Comparison of ENCODE assay signal across 10 cellular contexts in the genomic region with DNA sequence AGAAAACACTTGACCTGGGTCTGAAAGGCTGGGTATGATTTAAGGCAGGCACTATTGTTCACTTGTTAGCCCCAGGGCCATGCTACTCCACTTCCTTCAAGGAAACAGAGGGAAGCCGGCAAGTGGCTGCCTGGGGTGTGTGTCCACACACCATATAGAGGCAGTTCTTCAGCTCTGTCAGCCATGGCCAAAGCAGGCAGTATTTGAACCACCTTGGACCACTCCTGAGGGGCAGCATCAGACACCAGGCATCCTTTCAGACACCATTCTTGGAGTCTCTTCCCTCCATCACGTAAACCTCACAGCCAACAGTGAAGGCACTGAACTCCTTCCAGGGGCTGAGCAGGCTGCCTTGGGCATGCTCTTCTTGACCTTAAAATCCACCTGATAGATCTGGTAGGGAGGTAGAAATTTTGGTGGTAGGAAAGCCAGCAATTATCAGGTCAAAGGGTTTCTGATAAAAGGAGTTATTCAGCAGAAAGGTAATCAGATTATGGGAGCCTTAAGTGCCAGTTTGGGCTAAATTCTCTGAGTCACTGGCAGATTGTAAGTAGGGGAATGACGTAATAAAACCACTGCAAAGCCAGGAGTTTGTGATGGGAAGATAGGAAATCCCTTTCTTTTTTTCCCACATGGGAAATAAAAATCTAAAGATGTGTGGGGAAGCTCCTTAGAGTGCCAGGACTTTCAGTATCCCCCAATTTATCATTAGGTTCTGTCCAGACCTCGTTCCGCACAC. TPM values are rescaled to one million over a fixed set of nuclear protein-coding genes. Genes with fewer than 3 reads are reported as not detected.
DNase-seq lines count a peak whose midpoint lies in the region; TF ChIP-seq lines count a peak whose summit lies in the region.
"Had no signal": no experiment of that assay in that cellular context is flagged by ENCODE, and none has a peak within 500 bp of the region (broad histone marks: within the 10 kb centered on the region; RNA-seq: fewer than 3 reads in every experiment).

No MANE protein-coding gene starts in this region.

- H3K9me3 ChIP-seq in suprapubic skin: no peaks in the 10 kb centered on the region
- H3K9me3 ChIP-seq: HAP-1 had no signal

- intact Hi-C loops in activated CD4-positive, alpha-beta T cell treated with anti-CD3 and anti-CD28 coated beads, Interleukin-2, amount 10 ng/mL, durations not matched to agents 24 days and 14 days (cut with micrococcal nuclease): loop anchor here (10.0 kb wide), 1 partner anchor 1128 kb away; no protein-coding TSS in a partner anchor
- intact Hi-C loops in activated T-helper 2 cell treated with anti-CD3 and anti-CD28 coated beads, Interferon-gamma antibody, Interleukin-2, Interleukin-4, amounts not matched to agents 10 μg/mL and 5 μg/mL and 100 μg/mL, durations not matched to agents 14 hours and 24 hours and 36 hours (cut with micrococcal nuclease): loop anchor here (5.0 kb wide), 1 partner anchor 339 kb away; no protein-coding TSS in a partner anchor

- H3K27ac ChIP-seq in suprapubic skin: peak overlapping the region; percentile 59
- H3K27ac ChIP-seq: C4-2B had no signal

- DNase-seq in activated CD4-positive, alpha-beta T cell treated with anti-CD3 and anti-CD28 coated beads, Interleukin-2, amount 10 ng/mL, durations not matched to agents 24 days and 14 days: no peak
- DNase-seq in activated CD4-positive, alpha-beta T cell treated with anti-CD3 and anti-CD28 coated beads, Interleukin-2, amount 50 U/mL, for 4 hours: no peak
- no peak for DNase-seq in activated T-helper 2 cell treated with anti-CD3 and anti-CD28 coated beads, Interferon-gamma antibody, Interleukin-2, Interleukin-4, amounts not matched to agents 10 μg/mL and 5 μg/mL and 100 μg/mL, durations not matched to agents 14 hours and 24 hours and 36 hours (ENCODE audit: low spot score)
- peak; percentile 75 for DNase-seq in iris pigment epithelial cell (ENCODE audit: low read depth)
- DNase-seq in suprapubic skin (ENCODE audit: low spot score in 2 of 2): no peak
- no peak for DNase-seq in occipital lobe (lab: John Stamatoyannopoulos, UW)
- no peak for DNase-seq in NCI-H446 (lab: John Stamatoyannopoulos, UW)
- no peak for DNase-seq in NCI-H128 (lab: John Stamatoyannopoulos, UW; ENCODE audit: unreplicated experiment)

- no peaks in the 10 kb centered on the region for H3K27me3 ChIP-seq in suprapubic skin

- H3K4me3 ChIP-seq in suprapubic skin: no peak overlapping the region
- H3K4me3 ChIP-seq: HAP-1 had no signal

- TF ChIP-seq POLR2A in suprapubic skin (IDR thresholded peaks at IDR 0.05): no peak

- no peak for TF ChIP-seq CTCF in suprapubic skin (IDR thresholded peaks at IDR 0.05)

- peaks cover 76% of the 10 kb centered on the region for H3K4me1 ChIP-seq in suprapubic skin

- peaks cover 58% of the 10 kb centered on the region for H3K36me3 Mint-ChIP-seq in activated CD4-positive, alpha-beta T cell treated with anti-CD3 and anti-CD28 coated beads, Interleukin-2, amount 10 ng/mL, durations not matched to agents 24 days and 14 days (ENCODE audit: low read depth)
- H3K36me3 Mint-ChIP-seq in activated T-helper 2 cell treated with anti-CD3 and anti-CD28 coated beads, Interferon-gamma antibody, Interleukin-2, Interleukin-4, amounts not matched to agents 10 μg/mL and 5 μg/mL and 100 μg/mL, durations not matched to agents 14 hours and 24 hours and 36 hours (ENCODE audit: low read depth): peaks cover 51% of the 10 kb centered on the region

- H3K4me1 Mint-ChIP-seq in activated CD4-positive, alpha-beta T cell treated with anti-CD3 and anti-CD28 coated beads, Interleukin-2, amount 10 ng/mL, durations not matched to agents 24 days and 14 days: peaks cover 78% of the 10 kb centered on the region
- peaks cover 79% of the 10 kb centered on the region for H3K4me1 Mint-ChIP-seq in activated T-helper 2 cell treated with anti-CD3 and anti-CD28 coated beads, Interferon-gamma antibody, Interleukin-2, Interleukin-4, amounts not matched to agents 10 μg/mL and 5 μg/mL and 100 μg/mL, durations not matched to agents 14 hours and 24 hours and 36 hours (ENCODE audit: low read depth)

- H3K27ac Mint-ChIP-seq in activated CD4-positive, alpha-beta T cell treated with anti-CD3 and anti-CD28 coated beads, Interleukin-2, amount 10 ng/mL, durations not matched to agents 24 days and 14 days: peak overlapping the region; percentile 85
- H3K27ac Mint-ChIP-seq in activated T-helper 2 cell treated with anti-CD3 and anti-CD28 coated beads, Interferon-gamma antibody, Interleukin-2, Interleukin-4, amounts not matched to agents 10 μg/mL and 5 μg/mL and 100 μg/mL, durations not matched to agents 14 hours and 24 hours and 36 hours: peak overlapping the region; percentile 68

- peak overlapping the region; percentile 45 for H3K4me3 Mint-ChIP-seq in activated CD4-positive, alpha-beta T cell treated with anti-CD3 and anti-CD28 coated beads, Interleukin-2, amount 10 ng/mL, durations not matched to agents 24 days and 14 days
- H3K4me3 Mint-ChIP-seq in activated T-helper 2 cell treated with anti-CD3 and anti-CD28 coated beads, Interferon-gamma antibody, Interleukin-2, Interleukin-4, amounts not matched to agents 10 μg/mL and 5 μg/mL and 100 μg/mL, durations not matched to agents 14 hours and 24 hours and 36 hours (ENCODE audit: low read depth): no peak overlapping the region

- peaks cover 7% of the 10 kb centered on the region for H3K9me3 Mint-ChIP-seq in activated CD4-positive, alpha-beta T cell treated with anti-CD3 and anti-CD28 coated beads, Interleukin-2, amount 10 ng/mL, durations not matched to agents 24 days and 14 days
- peaks cover 3% of the 10 kb centered on the region for H3K9me3 Mint-ChIP-seq in activated T-helper 2 cell treated with anti-CD3 and anti-CD28 coated beads, Interferon-gamma antibody, Interleukin-2, Interleukin-4, amounts not matched to agents 10 μg/mL and 5 μg/mL and 100 μg/mL, durations not matched to agents 14 hours and 24 hours and 36 hours

- peaks cover 5% of the 10 kb centered on the region for H3K36me3 ChIP-seq in suprapubic skin
- H3K36me3 ChIP-seq: HAP-1 had no signal

- WGBS in suprapubic skin: 70% methylated on average over 5 of the region's 5 CpGs

- no peak for TF ChIP-seq EP300 in suprapubic skin (IDR thresholded peaks at IDR 0.05)

- H3K27me3 Mint-ChIP-seq in activated CD4-positive, alpha-beta T cell treated with anti-CD3 and anti-CD28 coated beads, Interleukin-2, amount 10 ng/mL, durations not matched to agents 24 days and 14 days: no peaks in the 10 kb centered on the region
- no peaks in the 10 kb centered on the region for H3K27me3 Mint-ChIP-seq in activated T-helper 2 cell treated with anti-CD3 and anti-CD28 coated beads, Interferon-gamma antibody, Interleukin-2, Interleukin-4, amounts not matched to agents 10 μg/mL and 5 μg/mL and 100 μg/mL, durations not matched to agents 14 hours and 24 hours and 36 hours (ENCODE audit: low read depth)

RNA-seq across cellular contexts. Expression of a gene that starts 20.2 kb away (rescaled TPM):
- 45.3 and 47.6 TPM in 2 replicates for total RNA-seq in activated CD4-positive, alpha-beta T cell treated with anti-CD3 and anti-CD28 coated beads, Interleukin-2, amount 10 ng/mL, durations not matched to agents 24 days and 14 days
- total RNA-seq in activated T-helper 2 cell treated with anti-CD3 and anti-CD28 coated beads, Interferon-gamma antibody, Interleukin-2, Interleukin-4, amounts not matched to agents 10 μg/mL and 5 μg/mL and 100 μg/mL, durations not matched to agents 14 hours and 24 hours and 36 hours: 19.5 and 19.8 TPM in 2 replicates
- 10 to 100 TPM; 63.7 to 84.3 (median 83.3) TPM for total RNA-seq in suprapubic skin
- 5.8 TPM for total RNA-seq in occipital lobe
